Comparison of ENCODE assay signal across 11 cellular contexts in genomic region chr2:24394998-24395397, GRCh38.
"Had no signal": no experiment of that assay in that cellular context is flagged by ENCODE, and none has a peak within 500 bp of the region (broad histone marks: within the 10 kb centered on the region; RNA-seq: fewer than 3 reads in every experiment).

No MANE protein-coding gene starts in this region.

- H3K27ac ChIP-seq: GM23248 had no signal

- H3K9me3 Mint-ChIP-seq: GM23338, H9, HFFc6 had no signal

- H3K4me2 ChIP-seq: GM23338 had no signal

- DNase-seq: GM23248, GOT3, H7, H9, HCEC 1CT, HFFc6 had no signal

- H3K36me3 ChIP-seq: HAP-1 had no signal

- H3K9ac ChIP-seq: GM23248 had no signal

- ATAC-seq: GM23338, HCT116 had no signal

- H3K4me3 ChIP-seq: GM23248, GM23338, HAP-1 had no signal

- H3K9me3 ChIP-seq: HAP-1 had no signal

- H3K4me3 Mint-ChIP-seq: GM23338, H9, HFFc6 had no signal

- FAIRE-seq: H1, H54 had no signal

- H2AFZ ChIP-seq: GM23248, GM23338 had no signal

- H3K4me1 ChIP-seq: HAP-1 had no signal

- H3K27ac Mint-ChIP-seq: GM23338, H9, HFFc6 had no signal
